12 cellular contexts compared by ENCODE assay signal in genomic region chr15:71329041-71329440, GRCh38.
DNase-seq lines count a peak whose midpoint lies in the region; ATAC-seq and TF ChIP-seq lines count a peak whose summit lies in the region.
"Had no signal": no experiment of that assay in that cellular context is flagged by ENCODE, and none has a peak within 500 bp of the region (broad histone marks: within the 10 kb centered on the region; RNA-seq: fewer than 3 reads in every experiment).

No MANE protein-coding gene starts in this region.

- TF ChIP-seq POLR2A in right lobe of liver (IDR thresholded peaks at IDR 0.05), result no peak

- TF ChIP-seq CTCF in PC-9 (conservative IDR thresholded peaks at IDR 0.05), result no peak
- TF ChIP-seq CTCF in right lobe of liver (IDR thresholded peaks at IDR 0.05), result no peak
- TF ChIP-seq CTCF in smooth muscle cell (IDR thresholded peaks at IDR 0.05; ENCODE audit: borderline replicate concordance, insufficient read depth, poor library complexity, severe bottlenecking), result no peak

- CTCF ChIA-PET in PC-9 (lab: Charles Lee), result interaction anchor here (0.5 kb wide), 1 partner anchor 415 kb away, joined by 3 read pairs; no protein-coding TSS in a partner anchor

- intact Hi-C loops in PC-9 (cut with micrococcal nuclease; ENCODE audit: unreplicated experiment) (loop anchor here (10.0 kb wide), 1 partner anchor 106 kb away; no protein-coding TSS in a partner anchor), right lobe of liver (cut with DNase I) (no loop called here)

- WGBS in right lobe of liver (ENCODE audit: insufficient coverage, low coverage, low lambda C conversion rate, missing lambda C conversion rate), result 46% methylated on average over 8 of the region's 8 CpGs
- 85% methylated on average over 8 of the region's 8 CpGs for WGBS in smooth muscle cell (ENCODE audit: low lambda C conversion rate)

- peaks cover 36% of the 10 kb centered on the region for H3K4me1 ChIP-seq in PC-9 (replicated peaks; ENCODE audit: insufficient read depth)
- peaks cover 0 to 34% (median 12%) of the 10 kb centered on the region in 4 donors for H3K4me1 ChIP-seq in right lobe of liver
- H3K4me1 ChIP-seq in smooth muscle cell (ENCODE audit: low read depth), result peaks cover 2% of the 10 kb centered on the region
- H3K4me1 ChIP-seq: BE2C had no signal

- H3K9me3 ChIP-seq in PC-9 (ENCODE audit: insufficient read depth, low read depth) (no peaks in the 10 kb centered on the region), right lobe of liver (no peaks in the 10 kb centered on the region), smooth muscle cell (replicated peaks; ENCODE audit: low read depth) (no peaks in the 10 kb centered on the region)
- H3K9me3 ChIP-seq: BE2C had no signal

- POLR2A ChIA-PET in PC-9 (lab: Charles Lee; ENCODE audit: unreplicated experiment), result interaction anchor here (0.6 kb wide), 1 partner anchor 77 kb away, joined by 3 read pairs; no protein-coding TSS in a partner anchor

- DNase-seq in PC-9, result no peak
- DNase-seq in epithelial cell of prostate (ENCODE audit: low read depth, low spot score), result no peak
- DNase-seq in right lobe of liver, result no peak
- DNase-seq in smooth muscle cell (lab: John Stamatoyannopoulos, UW; ENCODE audit: unreplicated experiment), result no peak
- no peak for DNase-seq in stimulated activated CD4-positive, alpha-beta T cell treated with anti-CD3 and anti-CD28 coated beads, Interleukin-4, amount 100 ng/mL, for 4 hours
- no peak for DNase-seq in NCI-H345 (lab: John Stamatoyannopoulos, UW)
- no peak for DNase-seq in NAMALWA (ENCODE audit: low spot score)
- DNase-seq: activated CD8-positive, alpha-beta T cell treated with anti-CD3 and anti-CD28 coated beads, Interleukin-2, amount 10 ng/mL, durations not matched to agents 7 days and 5 days; activated naive CD8-positive, alpha-beta T cell treated with anti-CD3 and anti-CD28 coated beads for 36 hours; BE2C; effector memory CD8-positive, alpha-beta T cell had no signal

- H3K27me3 ChIP-seq in PC-9 (ENCODE audit: insufficient read depth, low read depth) (no peaks in the 10 kb centered on the region), right lobe of liver (no peaks in the 10 kb centered on the region), smooth muscle cell (ENCODE audit: low read depth) (no peaks in the 10 kb centered on the region)
- H3K27me3 ChIP-seq: BE2C had no signal

- no peaks in the 10 kb centered on the region for H3K79me2 ChIP-seq in PC-9 (ENCODE audit: low read depth)
- H3K79me2 ChIP-seq in smooth muscle cell (ENCODE audit: low read depth), result no peaks in the 10 kb centered on the region

- H3K9ac ChIP-seq in smooth muscle cell (ENCODE audit: low read depth), result no peak overlapping the region

- no peaks in the 10 kb centered on the region for H3K9me2 ChIP-seq in PC-9 (ENCODE audit: insufficient read depth)

- BruUV-seq in PC-9 (replicated peaks; lab: Mats Ljungman, UMichigan), result TSS peak; percentile 30

- H3K4me2 ChIP-seq in PC-9, result no peak overlapping the region
- H3K4me2 ChIP-seq in smooth muscle cell, result no peak overlapping the region

- peak overlapping the region; percentile 34 for H3K27ac ChIP-seq in PC-9
- peak overlapping the region; percentile 60 for H3K27ac ChIP-seq in epithelial cell of prostate
- peak overlapping the region; percentile 80 to 84 (median 80) for H3K27ac ChIP-seq in right lobe of liver
- peak overlapping the region; percentile 66 for H3K27ac ChIP-seq in smooth muscle cell (ENCODE audit: low read depth)

- no peak overlapping the region for H2AFZ ChIP-seq in PC-9
- H2AFZ ChIP-seq in smooth muscle cell (ENCODE audit: low read depth), result no peak overlapping the region

- H3F3A ChIP-seq in PC-9 (ENCODE audit: insufficient read depth, low read depth), result peaks cover 15% of the 10 kb centered on the region; the same call in 1 of the 2 replicates
- peaks cover 3% of the 10 kb centered on the region for H3F3A ChIP-seq in smooth muscle cell (ENCODE audit: low read depth)

- peak; percentile 8 to 27 (median 24) for ATAC-seq in right lobe of liver
- ATAC-seq in HG03039 (IDR thresholded peaks at IDR 0.05; ENCODE audit: unreplicated experiment), result no peak
- ATAC-seq: activated CD8-positive, alpha-beta T cell treated with anti-CD3 and anti-CD28 coated beads, Interleukin-2, amount 10 ng/mL, durations not matched to agents 7 days and 5 days; effector memory CD8-positive, alpha-beta T cell had no signal

- peaks cover under 1% of the 10 kb centered on the region; the same call in 1 of the 2 replicates for H3K36me3 ChIP-seq in PC-9 (ENCODE audit: low read depth)
- H3K36me3 ChIP-seq in right lobe of liver, result no peaks in the 10 kb centered on the region
- no peaks in the 10 kb centered on the region for H3K36me3 ChIP-seq in smooth muscle cell (ENCODE audit: low read depth)
- H3K36me3 ChIP-seq: BE2C had no signal

- H4K20me1 ChIP-seq in PC-9 (ENCODE audit: insufficient read depth), result no peaks in the 10 kb centered on the region
- no peaks in the 10 kb centered on the region for H4K20me1 ChIP-seq in smooth muscle cell (ENCODE audit: low read depth)

- H3K4me3 ChIP-seq in PC-9, result no peak overlapping the region
- H3K4me3 ChIP-seq in right lobe of liver, result no peak overlapping the region
- no peak overlapping the region for H3K4me3 ChIP-seq in smooth muscle cell
